ENCODE assay signal across 17 cellular contexts in the genomic region with DNA sequence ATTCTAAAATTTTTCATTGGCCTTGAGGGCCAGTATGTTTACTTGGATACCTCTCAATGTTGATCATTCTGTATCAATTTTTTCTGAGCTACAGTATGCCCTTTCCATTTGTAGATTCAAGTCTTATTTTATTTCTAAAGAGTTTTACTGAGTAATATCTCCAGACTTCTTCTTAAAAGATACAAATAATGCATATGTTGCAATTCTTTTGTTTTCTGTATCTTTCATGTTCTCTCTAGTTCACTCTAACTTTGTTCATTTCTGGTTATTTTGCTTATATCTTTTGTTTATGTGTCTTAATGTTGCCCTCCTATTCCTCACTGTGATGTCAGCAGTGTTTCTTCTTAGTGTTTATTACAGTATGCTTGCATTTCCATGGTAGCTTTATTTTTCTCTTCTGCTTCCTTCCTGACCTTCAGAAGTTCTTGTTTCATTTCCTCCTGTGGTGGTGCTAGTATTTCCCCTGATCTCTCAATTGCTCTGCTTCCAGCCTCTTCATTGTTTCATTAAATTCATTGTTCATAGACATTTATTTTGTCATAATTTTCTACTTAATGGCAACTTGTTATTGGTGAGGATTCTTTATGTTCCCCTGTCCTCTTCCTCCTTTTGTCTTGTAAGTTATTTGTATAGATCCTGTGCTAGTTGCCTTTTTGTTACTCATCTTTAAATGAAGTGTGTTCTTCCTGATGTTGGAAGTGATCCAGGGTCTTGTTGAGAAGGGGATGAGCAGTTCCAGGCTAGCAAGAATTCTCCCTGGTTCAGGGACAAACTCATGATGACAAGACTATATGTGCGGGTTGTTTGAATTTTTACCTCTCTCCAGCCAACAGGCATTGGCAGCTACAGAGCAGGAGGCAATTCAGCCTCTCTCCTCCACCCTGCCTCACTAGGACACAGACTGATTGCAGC.
DNase-seq lines count a peak whose midpoint lies in the region; TF ChIP-seq lines count a peak whose summit lies in the region.
"Had no signal": no experiment of that assay in that cellular context is flagged by ENCODE, and none has a peak within 500 bp of the region (broad histone marks: within the 10 kb centered on the region; RNA-seq: fewer than 3 reads in every experiment).

No MANE protein-coding gene starts in this region.

- TF ChIP-seq CTCF in left ventricle myocardium inferior (IDR thresholded peaks at IDR 0.05; ENCODE audit: borderline replicate concordance) = no peak

- H3K4me3 ChIP-seq in left ventricle myocardium inferior = no peak overlapping the region
- H3K4me3 ChIP-seq: neural progenitor cell, transverse colon had no signal

- H3K27me3 Mint-ChIP-seq in activated naive CD8-positive, alpha-beta T cell = no peaks in the 10 kb centered on the region
- H3K27me3 Mint-ChIP-seq in activated naive CD8-positive, alpha-beta T cell treated with anti-CD3 and anti-CD28 coated beads for 36 hours = peaks cover 4% of the 10 kb centered on the region

- H3K9me3 Mint-ChIP-seq in activated naive CD8-positive, alpha-beta T cell (ENCODE audit: low read depth) = no peaks in the 10 kb centered on the region
- peaks cover 3% of the 10 kb centered on the region for H3K9me3 Mint-ChIP-seq in activated naive CD8-positive, alpha-beta T cell treated with anti-CD3 and anti-CD28 coated beads for 36 hours
- H3K9me3 Mint-ChIP-seq: activated CD4-positive, alpha-beta memory T cell treated with anti-CD3 and anti-CD28 coated beads, Interleukin-2, amount 10 ng/mL, durations not matched to agents 7 days and 5 days; neural progenitor cell had no signal

- H3K36me3 Mint-ChIP-seq in activated naive CD8-positive, alpha-beta T cell = no peaks in the 10 kb centered on the region
- no peaks in the 10 kb centered on the region for H3K36me3 Mint-ChIP-seq in activated naive CD8-positive, alpha-beta T cell treated with anti-CD3 and anti-CD28 coated beads for 36 hours
- H3K36me3 Mint-ChIP-seq: neural progenitor cell had no signal

- H3K27me3 ChIP-seq in left ventricle myocardium inferior (ENCODE audit: low read depth) = no peaks in the 10 kb centered on the region
- H3K27me3 ChIP-seq: neural progenitor cell, transverse colon had no signal

- no peak for DNase-seq in activated naive CD8-positive, alpha-beta T cell treated with anti-CD3 and anti-CD28 coated beads for 36 hours
- DNase-seq in amniotic epithelial cell (ENCODE audit: low read depth) (peak; percentile 34), left ventricle myocardium inferior (no peak), NK-92 (lab: John Stamatoyannopoulos, UW; ENCODE audit: unreplicated experiment) (no peak), NCI-H1930 (lab: John Stamatoyannopoulos, UW) (no peak), inferior parietal cortex (ENCODE audit: extremely low spot score) (no peak), NCI-H2081 (lab: John Stamatoyannopoulos, UW) (no peak)
- DNase-seq: activated CD4-positive, alpha-beta memory T cell treated with anti-CD3 and anti-CD28 coated beads, Interleukin-2, amount 10 ng/mL, durations not matched to agents 7 days and 5 days; activated naive CD4-positive, alpha-beta T cell treated with Interleukin-2 at 50 U/mL for 16 hours; foreskin fibroblast; H7; NCI-H187 treated with DMSO at 0.1 percent for 48 hours; RPMI8226; T-helper 9 cell; transverse colon had no signal

- H3K4me1 Mint-ChIP-seq in activated naive CD8-positive, alpha-beta T cell (ENCODE audit: low read depth) = peaks cover 14% of the 10 kb centered on the region
- peaks cover 24% of the 10 kb centered on the region for H3K4me1 Mint-ChIP-seq in activated naive CD8-positive, alpha-beta T cell treated with anti-CD3 and anti-CD28 coated beads for 36 hours
- H3K4me1 Mint-ChIP-seq: activated CD4-positive, alpha-beta memory T cell treated with anti-CD3 and anti-CD28 coated beads, Interleukin-2, amount 10 ng/mL, durations not matched to agents 7 days and 5 days had no signal

- H3K27ac ChIP-seq in left ventricle myocardium inferior (replicated peaks) = peak overlapping the region; percentile 42
- H3K27ac ChIP-seq: neural progenitor cell had no signal

- peaks cover 33% of the 10 kb centered on the region for H3K4me1 ChIP-seq in left ventricle myocardium inferior

- peak overlapping the region; percentile 14 for H3K4me3 Mint-ChIP-seq in activated naive CD8-positive, alpha-beta T cell
- no peak overlapping the region for H3K4me3 Mint-ChIP-seq in activated naive CD8-positive, alpha-beta T cell treated with anti-CD3 and anti-CD28 coated beads for 36 hours
- H3K4me3 Mint-ChIP-seq: activated CD4-positive, alpha-beta memory T cell treated with anti-CD3 and anti-CD28 coated beads, Interleukin-2, amount 10 ng/mL, durations not matched to agents 7 days and 5 days; neural progenitor cell had no signal

- H3K36me3 ChIP-seq in left ventricle myocardium inferior = no peaks in the 10 kb centered on the region
- H3K36me3 ChIP-seq: neural progenitor cell, transverse colon had no signal

- intact Hi-C loops in left ventricle myocardium inferior (cut with micrococcal nuclease) = no loop called here

- no peaks in the 10 kb centered on the region for H3K9me3 ChIP-seq in left ventricle myocardium inferior (replicated peaks)
- H3K9me3 ChIP-seq: transverse colon had no signal

- no peak overlapping the region for H3K27ac Mint-ChIP-seq in activated naive CD8-positive, alpha-beta T cell
- no peak overlapping the region for H3K27ac Mint-ChIP-seq in activated naive CD8-positive, alpha-beta T cell treated with anti-CD3 and anti-CD28 coated beads for 36 hours
- H3K27ac Mint-ChIP-seq: activated CD4-positive, alpha-beta memory T cell treated with anti-CD3 and anti-CD28 coated beads, Interleukin-2, amount 10 ng/mL, durations not matched to agents 7 days and 5 days; neural progenitor cell had no signal
